In genomic region chr6:1310628-1311399, GRCh38 we compare ENCODE assay signal across 1 cellular context.
TF ChIP-seq lines count a peak whose summit lies in the region.

No MANE protein-coding gene starts in this region.

TF ChIP-seq in SK-N-SH, 30 proteins besides CTCF, POLR2A, EP300 and RAD21 (continued from another document):
- TF ChIP-seq USF1 (IDR thresholded peaks at IDR 0.05; ENCODE audit: borderline replicate concordance, low read depth) (no peak), SMC3 (IDR thresholded peaks at IDR 0.05; ENCODE audit: low read depth, low read length) (no peak), MEF2A (IDR thresholded peaks at IDR 0.05; ENCODE audit: borderline replicate concordance, low read depth) (no peak)
